8 cellular contexts compared by ENCODE assay signal in the genomic region with DNA sequence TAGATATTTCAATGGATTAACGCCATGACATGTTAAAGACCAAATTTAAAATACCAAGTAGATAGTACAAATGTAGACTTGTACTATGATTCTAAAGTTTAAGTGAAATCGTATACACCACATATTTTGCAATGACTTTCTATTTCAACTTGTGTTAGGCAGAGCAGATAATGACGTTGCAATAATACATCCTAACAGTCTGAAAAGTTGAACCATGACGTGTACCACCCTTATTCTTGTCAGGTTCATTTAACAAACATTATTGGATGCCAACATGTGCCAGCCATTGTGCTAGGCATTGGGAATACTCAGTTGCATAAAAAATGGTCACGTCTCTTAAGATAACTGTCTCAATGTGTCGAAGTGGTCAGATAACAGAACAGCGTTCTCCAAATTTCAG.
"Had no signal": no experiment of that assay in that cellular context is flagged by ENCODE, and none has a peak within 500 bp of the region (broad histone marks: within the 10 kb centered on the region; RNA-seq: fewer than 3 reads in every experiment).

No MANE protein-coding gene starts in this region.

- DNase-seq: GDM1, GF-D8 had no signal

- FAIRE-seq: G401.6, GM12878, GM12891, GM12892, GM18507, GM19239 had no signal

- ATAC-seq: GM12878 had no signal

- H3K4me3 ChIP-seq: GM12878 had no signal
